ENCODE assay signal across 12 cellular contexts in the genomic region with DNA sequence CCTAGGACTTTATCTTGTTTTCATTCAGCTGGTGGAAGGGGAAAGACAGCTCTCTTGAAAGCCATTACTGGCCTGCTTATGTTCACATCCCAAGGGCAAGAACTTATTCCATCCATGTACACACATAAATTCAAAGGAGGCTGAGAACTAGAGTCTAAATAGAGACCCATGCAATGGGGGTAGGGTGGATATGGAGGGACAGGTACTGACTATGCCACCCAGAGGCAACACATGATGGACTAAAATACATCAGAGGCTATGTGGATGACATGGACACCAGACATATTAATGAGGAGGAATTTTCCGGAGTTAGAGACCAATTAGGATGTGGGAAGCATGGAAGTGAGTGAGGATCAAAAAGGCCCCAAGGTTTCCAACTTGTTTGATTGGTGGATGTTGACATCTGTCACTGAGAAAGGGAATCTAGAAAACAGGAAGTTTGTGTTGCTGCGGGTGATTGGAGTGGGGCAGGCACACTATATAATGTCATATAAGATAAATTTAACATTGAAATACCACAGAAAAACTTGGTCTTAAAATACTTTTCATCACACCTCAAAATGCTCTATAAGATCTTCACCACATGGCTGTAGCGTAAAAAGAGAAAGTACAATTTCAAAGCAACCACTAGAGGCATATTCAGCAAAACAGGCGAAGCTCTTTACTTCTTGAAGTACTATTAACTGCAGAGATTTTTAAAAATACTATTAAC.
DNase-seq lines count a peak whose midpoint lies in the region; ATAC-seq and TF ChIP-seq lines count a peak whose summit lies in the region.
"Had no signal": no experiment of that assay in that cellular context is flagged by ENCODE, and none has a peak within 500 bp of the region (broad histone marks: within the 10 kb centered on the region; RNA-seq: fewer than 3 reads in every experiment).

No MANE protein-coding gene starts in this region.

- H3K27ac ChIP-seq in ACC112 (ENCODE audit: low read depth, low read length) (no peak overlapping the region), testis (no peak overlapping the region)

- H3K36me3 Mint-ChIP-seq in endothelial cell (ENCODE audit: low read depth, unreplicated experiment) = no peaks in the 10 kb centered on the region
- no peaks in the 10 kb centered on the region for H3K36me3 Mint-ChIP-seq in activated T-cell treated with anti-CD3 and anti-CD28 coated beads, Interleukin-2, amount 50 U/mL, for 4 hours (ENCODE audit: insufficient read depth)
- H3K36me3 Mint-ChIP-seq: CD4-positive, alpha-beta memory T cell had no signal

- H3K79me2 ChIP-seq in ACC112 (ENCODE audit: control insufficient read depth, insufficient read depth, low read length, unreplicated experiment) = no peaks in the 10 kb centered on the region

- intact Hi-C loops in testis (cut with DNase I; ENCODE audit: low total_unique reads) = no loop called here

- H3K36me3 ChIP-seq in ACC112 (ENCODE audit: insufficient read depth, low read length) (no peaks in the 10 kb centered on the region), testis (ENCODE audit: low read depth, missing control alignments) (no peaks in the 10 kb centered on the region)

- H3K4me3 Mint-ChIP-seq in endothelial cell (ENCODE audit: unreplicated experiment) = no peak overlapping the region
- H3K4me3 Mint-ChIP-seq in activated T-cell treated with anti-CD3 and anti-CD28 coated beads, Interleukin-2, amount 50 U/mL, for 4 hours = no peak overlapping the region
- H3K4me3 Mint-ChIP-seq: CD4-positive, alpha-beta memory T cell; central memory CD8-positive, alpha-beta T cell had no signal

- no peak for TF ChIP-seq POLR2A in testis (IDR thresholded peaks at IDR 0.05)

- no peaks in the 10 kb centered on the region for H3K9me3 ChIP-seq in testis

- H3K9me3 Mint-ChIP-seq in endothelial cell (ENCODE audit: unreplicated experiment) = no peaks in the 10 kb centered on the region
- no peaks in the 10 kb centered on the region for H3K9me3 Mint-ChIP-seq in activated T-cell treated with anti-CD3 and anti-CD28 coated beads, Interleukin-2, amount 50 U/mL, for 4 hours
- H3K9me3 Mint-ChIP-seq: central memory CD8-positive, alpha-beta T cell had no signal

- no peak for DNase-seq in LNCaP clone FGC (ENCODE audit: low read depth)
- no peak for DNase-seq in endothelial cell (ENCODE audit: low spot score)
- no peak for DNase-seq in kidney tubule cell (ENCODE audit: low spot score)
- DNase-seq in testis = no peak
- DNase-seq in activated T-cell treated with anti-CD3 and anti-CD28 coated beads, Interleukin-2, amount 50 U/mL, for 4 hours = no peak
- DNase-seq: activated T-cell treated with anti-CD3 and anti-CD28 coated beads, Interleukin-2, amount 50 U/mL, for 48 hours; CD4-positive, alpha-beta memory T cell; small intestine had no signal

- no peaks in the 10 kb centered on the region for H3K4me1 ChIP-seq in ACC112 (ENCODE audit: control insufficient read depth, insufficient read depth, low read length, unreplicated experiment)
- H3K4me1 ChIP-seq in testis = no peaks in the 10 kb centered on the region

- no peaks in the 10 kb centered on the region for H3K27me3 ChIP-seq in ACC112 (ENCODE audit: insufficient read depth, low read length)
- no peaks in the 10 kb centered on the region for H3K27me3 ChIP-seq in testis

- H3K4me3 ChIP-seq in ACC112 (ENCODE audit: low read depth, low read length) (no peak overlapping the region), LNCaP clone FGC (ENCODE audit: low read depth, low read length) (no peak overlapping the region), testis (no peak overlapping the region)

- 84 to 89% methylated on average over 4 of the region's 4 CpGs for WGBS in testis, 2 donors

- no peak overlapping the region for H3K27ac Mint-ChIP-seq in endothelial cell (ENCODE audit: unreplicated experiment)
- H3K27ac Mint-ChIP-seq: CD4-positive, alpha-beta memory T cell had no signal

- ATAC-seq in GM18502 (IDR thresholded peaks at IDR 0.05; ENCODE audit: poor library complexity, unreplicated experiment) = peak; percentile 73
- no peak for ATAC-seq in GM18520 (IDR thresholded peaks at IDR 0.05; ENCODE audit: unreplicated experiment)
- no peak for ATAC-seq in activated T-cell treated with anti-CD3 and anti-CD28 coated beads, Interleukin-2, amount 50 U/mL, for 4 hours

- H3K4me1 Mint-ChIP-seq in endothelial cell (ENCODE audit: unreplicated experiment) = peaks cover 5% of the 10 kb centered on the region
- no peaks in the 10 kb centered on the region for H3K4me1 Mint-ChIP-seq in activated T-cell treated with anti-CD3 and anti-CD28 coated beads, Interleukin-2, amount 50 U/mL, for 4 hours (ENCODE audit: low read depth)
- H3K4me1 Mint-ChIP-seq: central memory CD8-positive, alpha-beta T cell had no signal

- peaks cover 1% of the 10 kb centered on the region for H3K27me3 Mint-ChIP-seq in endothelial cell (ENCODE audit: unreplicated experiment)
- no peaks in the 10 kb centered on the region for H3K27me3 Mint-ChIP-seq in activated T-cell treated with anti-CD3 and anti-CD28 coated beads, Interleukin-2, amount 50 U/mL, for 4 hours (ENCODE audit: low read depth)

- H2AFZ ChIP-seq in ACC112 (ENCODE audit: low read length, unreplicated experiment) = peak overlapping the region; percentile 3

- 0 out of 2 replicates have a peak, but pooled peaks have one; percentile 11 for TF ChIP-seq CTCF in LNCaP clone FGC (IDR thresholded peaks at IDR 0.05; ENCODE audit: control insufficient read depth, extremely low read depth, insufficient read depth)
- peak; percentile 25 for TF ChIP-seq CTCF in endothelial cell (IDR thresholded peaks at IDR 0.05; ENCODE audit: unreplicated experiment)
- no peak for TF ChIP-seq CTCF in testis (IDR thresholded peaks at IDR 0.05)

Comparison
In these comparisons a context has a peak if more than half of its experiments do, and no peak if none do; other contexts are left out.
1. CTCF ChIP-seq: peak in LNCaP clone FGC (single experiment) and endothelial cell (single experiment); none in testis (0 of 3).